Comparison of ENCODE assay signal across 8 cellular contexts in the genomic region with DNA sequence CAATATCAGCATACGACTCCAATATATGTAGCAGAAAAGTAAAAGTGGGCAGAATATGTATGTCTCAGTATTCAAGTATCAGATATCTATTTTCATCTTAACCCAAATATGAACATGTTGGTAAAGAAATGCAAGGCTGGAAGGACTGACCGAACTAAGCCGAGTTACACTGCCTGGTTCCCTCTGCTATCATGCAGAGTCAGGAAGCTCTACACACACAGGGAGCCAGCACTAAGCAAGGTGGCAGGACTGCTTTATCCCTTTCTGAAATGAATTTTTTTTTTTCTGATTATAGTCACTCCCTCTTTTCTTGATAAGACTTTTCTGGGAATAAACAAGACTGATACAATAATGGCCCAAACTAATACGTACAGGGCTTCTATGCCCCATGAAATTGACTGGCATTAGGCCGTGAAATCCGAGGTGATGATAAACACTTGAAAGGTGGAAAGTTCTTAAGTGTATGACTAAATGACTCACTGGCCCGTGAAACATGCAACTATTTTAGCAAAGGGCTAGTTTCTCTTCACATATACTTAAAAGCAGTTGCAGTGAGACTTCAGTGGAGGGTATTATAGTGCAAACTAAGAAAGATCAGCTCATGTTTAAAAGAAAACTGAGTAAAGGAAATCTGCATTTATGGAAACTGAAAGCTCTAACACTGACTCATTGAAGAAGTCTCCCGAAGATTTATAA. TPM values are rescaled to one million over a fixed set of nuclear protein-coding genes. Genes with fewer than 3 reads are reported as not detected.
A peak's percentile ranks its signal among the peaks of the same experiment; 100 is the strongest.
DNase-seq lines count a peak whose midpoint lies in the region; ATAC-seq and TF ChIP-seq lines count a peak whose summit lies in the region.

No MANE protein-coding gene starts in this region.

- no peak overlapping the region for H3K9ac ChIP-seq in adipocyte (ENCODE audit: low read length)

- TF ChIP-seq EP300 in stomach (IDR thresholded peaks at IDR 0.05), result no peak

- H3K9me3 ChIP-seq in adipocyte (ENCODE audit: control insufficient read depth, low read length) (peaks cover 10% of the 10 kb centered on the region), WERI-Rb-1 (ENCODE audit: severe bottlenecking) (no peaks in the 10 kb centered on the region), stomach (peaks cover 0 to 18% (median 13%) of the 10 kb centered on the region in 4 donors), Peyer's patch (peaks cover 0 to 12% (median 2%) of the 10 kb centered on the region in 4 donors)

- H3K27me3 ChIP-seq in adipocyte (replicated peaks; ENCODE audit: control insufficient read depth, insufficient read depth, low read length), result no peaks in the 10 kb centered on the region
- H3K27me3 ChIP-seq in WERI-Rb-1 (ENCODE audit: insufficient read depth, low read depth, severe bottlenecking), result no peaks in the 10 kb centered on the region
- no peaks in the 10 kb centered on the region for H3K27me3 ChIP-seq in stomach
- H3K27me3 ChIP-seq in Peyer's patch, result no peaks in the 10 kb centered on the region

- H3K36me3 ChIP-seq in adipocyte (ENCODE audit: control insufficient read depth, insufficient read depth, low read length, severe bottlenecking) (no peaks in the 10 kb centered on the region), WERI-Rb-1 (no peaks in the 10 kb centered on the region), stomach (no peaks in the 10 kb centered on the region), Peyer's patch (peaks cover 0 to 12% (median 0%) of the 10 kb centered on the region in 3 donors)

- H3K4me1 ChIP-seq in adipocyte (ENCODE audit: control insufficient read depth, insufficient read depth, low read length), result no peaks in the 10 kb centered on the region
- no peaks in the 10 kb centered on the region for H3K4me1 ChIP-seq in stomach
- H3K4me1 ChIP-seq in Peyer's patch, result peaks cover 0 to 17% (median 1%) of the 10 kb centered on the region in 4 donors

- H3K27ac ChIP-seq in WERI-Rb-1 (no peak overlapping the region), stomach (peak overlapping the region in 1 of 5 donors; percentile 7), Peyer's patch (peak overlapping the region in 1 of 4 donors; percentile 63)

- peak; percentile 86 for DNase-seq in DMS53 treated with DMSO at 0.1 percent for 48 hours (lab: John Stamatoyannopoulos, UW; ENCODE audit: unreplicated experiment)
- peak; percentile 6 for DNase-seq in adipocyte (ENCODE audit: low read depth)
- no peak for DNase-seq in WERI-Rb-1
- no peak for DNase-seq in KG1 (lab: John Stamatoyannopoulos, UW)
- no peak for DNase-seq in stomach
- DNase-seq in Peyer's patch, result no peak

- peak; percentile 75 for ATAC-seq in GM19452 (IDR thresholded peaks at IDR 0.05; ENCODE audit: unreplicated experiment)
- ATAC-seq in HG03354 (IDR thresholded peaks at IDR 0.05; ENCODE audit: poor library complexity, severe bottlenecking, unreplicated experiment), result peak; percentile 78

- H3K4me3 ChIP-seq in adipocyte (ENCODE audit: low read length), result no peak overlapping the region
- H3K4me3 ChIP-seq in WERI-Rb-1 (ENCODE audit: low read depth, low read length), result no peak overlapping the region
- no peak overlapping the region for H3K4me3 ChIP-seq in stomach
- H3K4me3 ChIP-seq in Peyer's patch, result no peak overlapping the region

- 28 to 52% (median 41%) methylated on average over 8 of the region's 8 CpGs for WGBS in stomach, 5 donors

- intact Hi-C loops in stomach (cut with DNase I; ENCODE audit: low total_unique reads), result no loop called here

- TF ChIP-seq POLR2A in stomach (IDR thresholded peaks at IDR 0.05) (no peak), Peyer's patch (IDR thresholded peaks at IDR 0.05) (no peak)

- TF ChIP-seq CTCF in WERI-Rb-1 (IDR thresholded peaks at IDR 0.05; ENCODE audit: low read depth, low read length), result no peak
- no peak for TF ChIP-seq CTCF in stomach (IDR thresholded peaks at IDR 0.05)
- TF ChIP-seq CTCF in Peyer's patch (IDR thresholded peaks at IDR 0.05), result no peak

RNA-seq across cellular contexts. Expression of a gene that starts 14.9 kb away (rescaled TPM):
- 10 to 100 TPM in 2 of 5 donors, 1 to 10 TPM in 2, under 1 TPM in 1; 0.58 to 30.1 (median 7.6) TPM for total RNA-seq in stomach
- polyA plus RNA-seq in stomach, result 1 to 10 TPM in 1 of 3 donors, under 1 TPM in 2; 0.15 to 3.1 (median 0.58) TPM
- total RNA-seq in Peyer's patch, result 100 to 1,000 TPM in 3 of 4 donors, 10 to 100 TPM in 1; 17.3 to 447 (median 178) TPM

Comparison
In these comparisons a context has a peak if more than half of its experiments do, and no peak if none do; other contexts are left out.
1. DNase-seq: peak in DMS53 treated with DMSO at 0.1 percent for 48 hours (single experiment) and adipocyte (single experiment); none in WERI-Rb-1 (single experiment), KG1 (single experiment), stomach (single experiment) and Peyer's patch (0 of 3).